10 cellular contexts compared by ENCODE assay signal in the genomic region with DNA sequence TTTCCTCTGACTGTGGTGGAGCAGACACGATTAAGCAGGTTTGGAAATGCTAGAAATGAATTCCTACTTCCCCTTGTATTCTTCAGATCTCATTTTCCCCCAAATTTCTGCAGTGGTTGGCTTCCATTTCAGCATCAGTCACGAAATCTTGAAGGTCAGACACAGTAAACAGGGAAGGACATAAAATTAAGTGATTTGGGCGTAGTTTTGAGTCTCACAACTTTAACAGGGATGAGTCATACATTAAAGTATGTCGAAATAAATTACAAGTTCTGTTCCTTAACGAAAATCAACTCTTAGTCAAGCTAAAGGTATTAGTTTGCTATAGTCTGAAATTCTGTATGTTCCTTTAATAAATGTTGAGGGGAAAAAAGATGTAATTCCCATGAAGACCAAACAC.
A peak's percentile ranks its signal among the peaks of the same experiment; 100 is the strongest.
DNase-seq lines count a peak whose midpoint lies in the region; ATAC-seq, FAIRE-seq and TF ChIP-seq lines count a peak whose summit lies in the region.
"Had no signal": no experiment of that assay in that cellular context is flagged by ENCODE, and none has a peak within 500 bp of the region (broad histone marks: within the 10 kb centered on the region; RNA-seq: fewer than 3 reads in every experiment).

No MANE protein-coding gene starts in this region.

- ATAC-seq in GM21423 (IDR thresholded peaks at IDR 0.05; ENCODE audit: unreplicated experiment) (no peak), HG02981 (IDR thresholded peaks at IDR 0.05; ENCODE audit: unreplicated experiment) (no peak)

- peak; percentile 36 for DNase-seq in Caki2 (ENCODE audit: low read depth)
- peak; percentile 89 for DNase-seq in NOMO-1 treated with dmso at 0.1 percent for 144 hours (lab: John Stamatoyannopoulos, UW; ENCODE audit: unreplicated experiment)
- DNase-seq in endothelial cell of umbilical vein (ENCODE audit: low read depth, low spot score), result peak; percentile 70
- DNase-seq in osteocyte (ENCODE audit: extremely low spot score, unreplicated experiment), result no peak
- no peak for DNase-seq in NCI-H1417 treated with DMSO at 0.1 percent for 48 hours (lab: John Stamatoyannopoulos, UW)
- no peak for DNase-seq in activated T-cell treated with anti-CD3 and anti-CD28 coated beads, Interleukin-2, amount 50 U/mL, for 48 hours
- DNase-seq: activated CD4-positive, alpha-beta T cell treated with anti-CD3 and anti-CD28 coated beads, Interleukin-2, amount 50 U/mL, for 4 hours; NCI-H187 had no signal

- peak; percentile 78 for FAIRE-seq in endothelial cell of umbilical vein (lab: Jason Lieb, UNC)

- CTCF ChIA-PET in endothelial cell of umbilical vein (lab: Charles Lee), result interaction anchor here (0.7 to 1.9 kb wide), 4 partner anchors 13 to 214 kb away, joined by 3 to 5 read pairs (median 4); no protein-coding TSS in a partner anchor

- H3K79me2 ChIP-seq in endothelial cell of umbilical vein (ENCODE audit: control insufficient read depth, insufficient read depth, low read length), result no peaks in the 10 kb centered on the region

- in situ Hi-C loops in Caki2 (cut with HindIII; ENCODE audit: low pct_unique_long_range_greater_than_20kb, low sequenced_read_pairs), result no loop called here

- no peaks in the 10 kb centered on the region for H4K20me1 ChIP-seq in endothelial cell of umbilical vein (replicated peaks; ENCODE audit: control insufficient read depth, extremely low read depth, insufficient read depth, low read length)

- dilution Hi-C loops in endothelial cell of umbilical vein (cut with MboI; ENCODE audit: extremely low pct_ligation_motif_present, low sequenced_read_pairs), result no loop called here

- no peak overlapping the region for H2AFZ ChIP-seq in endothelial cell of umbilical vein (ENCODE audit: low read depth, low read length)

- TF ChIP-seq POLR2A in endothelial cell of umbilical vein (IDR thresholded peaks at IDR 0.05; ENCODE audit: low read depth, low read length), result no peak

- H3K9me3 Mint-ChIP-seq in osteocyte (ENCODE audit: unreplicated experiment), result no peaks in the 10 kb centered on the region

- peak overlapping the region; percentile 15 for H3K4me3 Mint-ChIP-seq in osteocyte (ENCODE audit: unreplicated experiment)

- H3K4me1 Mint-ChIP-seq in osteocyte (ENCODE audit: unreplicated experiment), result peaks cover 24% of the 10 kb centered on the region

- H3K27me3 ChIP-seq in endothelial cell of umbilical vein (ENCODE audit: control insufficient read depth in 2 of 2, insufficient read depth in 2 of 2, low read length in 2 of 2), result no peaks in the 10 kb centered on the region

- H3K4me2 ChIP-seq in endothelial cell of umbilical vein (ENCODE audit: insufficient read depth, low read length), result peak overlapping the region; percentile 49

- H3K9me1 ChIP-seq in endothelial cell of umbilical vein (replicated peaks; ENCODE audit: control insufficient read depth, extremely low read depth, insufficient read depth, low read length), result no peaks in the 10 kb centered on the region

- BruUV-seq in endothelial cell of umbilical vein (replicated peaks; lab: Mats Ljungman, UMichigan), result no TSS peak

- peak overlapping the region; percentile 40 for H3K27ac ChIP-seq in endothelial cell of umbilical vein (ENCODE audit: insufficient read depth, low read depth, low read length)

- no peaks in the 10 kb centered on the region for H3K27me3 Mint-ChIP-seq in osteocyte (ENCODE audit: unreplicated experiment)

- intact Hi-C loops in endothelial cell of umbilical vein (cut with micrococcal nuclease), result no loop called here

- peaks cover 5 to 30% of the 10 kb centered on the region in 2 experiments for H3K36me3 ChIP-seq in endothelial cell of umbilical vein (ENCODE audit: control insufficient read depth in 2 of 2, extremely low read depth in 1 of 2, insufficient read depth in 2 of 2, low read length in 2 of 2)

- H3K4me3 ChIP-seq in endothelial cell of umbilical vein (replicated peaks in 1 of 3; ENCODE audit: insufficient read depth in 1 of 3, low read depth in 1 of 3, low read length in 3 of 3), result no peak overlapping the region

- peak overlapping the region; percentile 32 for H3K9ac ChIP-seq in endothelial cell of umbilical vein (replicated peaks; ENCODE audit: extremely low read depth, insufficient read depth, low read length)

- H3K27ac Mint-ChIP-seq in osteocyte (ENCODE audit: unreplicated experiment), result peak overlapping the region; percentile 91

- no peaks in the 10 kb centered on the region for H3K9me3 ChIP-seq in endothelial cell of umbilical vein (replicated peaks; ENCODE audit: control insufficient read depth, insufficient read depth, low read length)

- H3K4me1 ChIP-seq in endothelial cell of umbilical vein (ENCODE audit: control insufficient read depth, extremely low read depth, insufficient read depth, low read length), result peaks cover 25% of the 10 kb centered on the region

- TF ChIP-seq CTCF in endothelial cell of umbilical vein (IDR thresholded peaks at IDR 0.05; ENCODE audit: extremely low read depth in 1 of 2, insufficient read depth in 1 of 2, low read depth in 1 of 2, low read length in 2 of 2), result no peak
- no peak for TF ChIP-seq CTCF in osteocyte (IDR thresholded peaks at IDR 0.05)

- peaks cover 42% of the 10 kb centered on the region for H3K36me3 Mint-ChIP-seq in osteocyte (ENCODE audit: unreplicated experiment)

- POLR2A ChIA-PET in endothelial cell of umbilical vein (lab: Charles Lee), result no interaction called here

TF ChIP-seq in endothelial cell of umbilical vein, 7 proteins besides CTCF, POLR2A, EP300 and RAD21:
- TF ChIP-seq POLR2AphosphoS5 (IDR thresholded peaks at IDR 0.05; ENCODE audit: insufficient read depth, low read depth, low read length), result no peak
- TF ChIP-seq EZH2 (IDR thresholded peaks at IDR 0.05; ENCODE audit: borderline replicate concordance, low read depth, low read length, severe bottlenecking), result no peak
- TF ChIP-seq JUN (IDR thresholded peaks at IDR 0.05; ENCODE audit: borderline replicate concordance, insufficient read depth, insufficient read length, low read depth), result peak; percentile 77
- peak; percentile 73 for TF ChIP-seq FOS (IDR thresholded peaks at IDR 0.05; ENCODE audit: borderline replicate concordance, insufficient read depth, low read length)

Comparison
In these comparisons a context has a peak if more than half of its experiments do, and no peak if none do; other contexts are left out.
1. DNase-seq: peak in Caki2 (single experiment), NOMO-1 treated with dmso at 0.1 percent for 144 hours (single experiment) and endothelial cell of umbilical vein (single experiment); none in osteocyte (single experiment), NCI-H1417 treated with DMSO at 0.1 percent for 48 hours (single experiment) and activated T-cell treated with anti-CD3 and anti-CD28 coated beads, Interleukin-2, amount 50 U/mL, for 48 hours (0 of 2).